9 cellular contexts compared by ENCODE assay signal in the genomic region with DNA sequence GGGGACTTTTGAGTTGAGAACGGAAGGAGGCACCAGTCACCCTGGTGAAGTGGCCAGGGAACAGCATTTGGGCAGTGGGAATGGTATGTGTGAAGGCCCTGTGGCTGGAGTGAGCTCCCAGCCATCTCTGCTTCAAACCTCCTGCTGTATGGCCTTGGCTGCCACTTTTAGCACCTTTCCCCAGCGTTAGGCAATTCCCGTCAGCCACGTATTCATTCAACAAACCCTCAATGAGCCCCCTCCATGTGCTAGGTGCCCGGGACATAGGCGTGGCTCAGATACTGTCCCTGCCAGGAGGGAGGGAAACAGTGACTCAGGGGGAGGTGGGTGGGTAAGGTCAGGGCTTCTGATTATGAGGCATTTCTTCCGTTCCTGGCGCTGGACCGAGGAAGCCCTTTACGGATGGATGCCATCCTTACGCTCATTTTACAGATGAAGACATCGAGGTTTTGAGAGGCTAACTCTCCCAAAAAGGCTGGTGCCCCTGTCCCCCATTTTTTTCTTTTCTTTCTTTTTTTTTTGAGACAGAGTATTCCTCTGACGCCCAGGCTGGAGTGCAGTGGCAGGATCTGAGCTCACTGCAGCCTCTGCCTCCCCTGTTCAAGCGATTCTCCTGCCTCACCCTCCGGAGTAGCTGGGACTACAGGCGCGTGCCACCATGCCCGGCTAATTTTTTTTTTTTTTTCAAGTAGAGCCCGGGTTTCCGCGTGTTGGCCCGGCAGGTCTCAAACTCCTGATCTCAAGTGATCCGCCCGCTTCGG. TPM values are rescaled to one million over a fixed set of nuclear protein-coding genes. Genes with fewer than 3 reads are reported as not detected.
DNase-seq lines count a peak whose midpoint lies in the region; ATAC-seq and TF ChIP-seq lines count a peak whose summit lies in the region.
"Had no signal": no experiment of that assay in that cellular context is flagged by ENCODE, and none has a peak within 500 bp of the region (broad histone marks: within the 10 kb centered on the region; RNA-seq: fewer than 3 reads in every experiment).

No MANE protein-coding gene starts in this region.

- peaks cover 11% of the 10 kb centered on the region for H3K4me1 Mint-ChIP-seq in activated T-helper 17 cell treated with anti-CD3 and anti-CD28 coated beads, Interleukin-2, amount 50 U/mL, for 72 hours
- peaks cover 9 to 11% of the 10 kb centered on the region in 2 donors for H3K4me1 Mint-ChIP-seq in immature natural killer cell

- H3K27me3 ChIP-seq in uterus = no peaks in the 10 kb centered on the region
- H3K27me3 ChIP-seq in WERI-Rb-1 (ENCODE audit: insufficient read depth, low read depth, severe bottlenecking) = no peaks in the 10 kb centered on the region

- no peak for TF ChIP-seq POLR2A in uterus (IDR thresholded peaks at IDR 0.05)

- H3K27ac Mint-ChIP-seq in activated T-helper 17 cell treated with anti-CD3 and anti-CD28 coated beads, Interleukin-2, amount 50 U/mL, for 72 hours = no peak overlapping the region
- H3K27ac Mint-ChIP-seq in immature natural killer cell = peak overlapping the region in 2 of 6 donors; percentile 53 to 81

- H3K9me3 ChIP-seq in uterus = no peaks in the 10 kb centered on the region
- no peaks in the 10 kb centered on the region for H3K9me3 ChIP-seq in WERI-Rb-1 (ENCODE audit: severe bottlenecking)

- TF ChIP-seq CTCF in uterus (IDR thresholded peaks at IDR 0.05) (no peak), WERI-Rb-1 (IDR thresholded peaks at IDR 0.05; ENCODE audit: low read depth, low read length) (no peak)

- peak overlapping the region; percentile 32 for H3K4me3 Mint-ChIP-seq in activated T-helper 17 cell treated with anti-CD3 and anti-CD28 coated beads, Interleukin-2, amount 50 U/mL, for 72 hours
- H3K4me3 Mint-ChIP-seq in immature natural killer cell = peak overlapping the region; percentile 55 to 75 (median 71)

- no peaks in the 10 kb centered on the region for H3K27me3 Mint-ChIP-seq in activated T-helper 17 cell treated with anti-CD3 and anti-CD28 coated beads, Interleukin-2, amount 50 U/mL, for 72 hours
- H3K27me3 Mint-ChIP-seq in immature natural killer cell (ENCODE audit: low read depth in 3 of 3) = peaks cover 0 to 2% (median 0%) of the 10 kb centered on the region in 3 donors

- peaks cover 0 to 5% of the 10 kb centered on the region in 2 donors for H3K4me1 ChIP-seq in uterus

- no peaks in the 10 kb centered on the region for H3K36me3 ChIP-seq in uterus
- peaks cover 56% of the 10 kb centered on the region for H3K36me3 ChIP-seq in WERI-Rb-1

- intact Hi-C loops in Right ventricle myocardium inferior (cut with DNase I) (loop anchor here (5.0 kb wide), 2 partner anchors 96 to 149 kb away; a partner anchor contains a TSS), left ventricle myocardium superior (cut with micrococcal nuclease) (no loop called here), uterus (cut with DNase I; ENCODE audit: low total_unique reads) (loop anchor here (5.0 to 10.0 kb wide), 2 partner anchors 101 to 141 kb away; a partner anchor contains a TSS)

- H3K36me3 Mint-ChIP-seq in activated T-helper 17 cell treated with anti-CD3 and anti-CD28 coated beads, Interleukin-2, amount 50 U/mL, for 72 hours (ENCODE audit: low read depth) = no peaks in the 10 kb centered on the region
- no peaks in the 10 kb centered on the region for H3K36me3 Mint-ChIP-seq in immature natural killer cell

- DNase-seq in Right ventricle myocardium inferior (ENCODE audit: missing footprints) (peak; percentile 46), left ventricle myocardium superior (no peak), immature natural killer cell (no peak), uterus (peak; percentile 27 to 40), WERI-Rb-1 (no peak)
- no peak for DNase-seq in stimulated activated CD4-positive, alpha-beta T cell treated with anti-CD3 and anti-CD28 coated beads, Interleukin-12 subunit alpha, Interleukin-12 subunit beta, amount 100 ng/mL, for 4 hours
- DNase-seq in stimulated activated CD8-positive, alpha-beta memory T cell treated with anti-CD3 and anti-CD28 coated beads, Interleukin-4, amount 100 ng/mL, for 48 hours = no peak
- DNase-seq: NCI-H446 treated with DMSO at 0.1 percent for 48 hours had no signal

- ATAC-seq in Right ventricle myocardium inferior = no peak
- no peak for ATAC-seq in left ventricle myocardium superior
- ATAC-seq in activated T-helper 17 cell treated with anti-CD3 and anti-CD28 coated beads, Interleukin-2, amount 50 U/mL, for 72 hours (replicated peaks) = peak; percentile 32

- H3K9me3 Mint-ChIP-seq in activated T-helper 17 cell treated with anti-CD3 and anti-CD28 coated beads, Interleukin-2, amount 50 U/mL, for 72 hours = no peaks in the 10 kb centered on the region
- no peaks in the 10 kb centered on the region for H3K9me3 Mint-ChIP-seq in immature natural killer cell

- H3K4me3 ChIP-seq in uterus (no peak overlapping the region), WERI-Rb-1 (ENCODE audit: low read depth, low read length) (no peak overlapping the region)

- peak overlapping the region in 1 of 2 donors; percentile 59 for H3K27ac ChIP-seq in uterus
- no peak overlapping the region for H3K27ac ChIP-seq in WERI-Rb-1

RNA-seq across cellular contexts. Expression of a gene that starts 37.5 kb away (rescaled TPM):
- 6.0 TPM for total RNA-seq in Right ventricle myocardium inferior
- total RNA-seq in left ventricle myocardium superior = 5.1 TPM
- total RNA-seq in activated T-helper 17 cell treated with anti-CD3 and anti-CD28 coated beads, Interleukin-2, amount 50 U/mL, for 72 hours = 1 to 10 TPM; 5.1 to 6.4 TPM
- 1 to 10 TPM in 1 of 3 donors, under 1 TPM in 1, not detected in 1; 0.82 to 4.1 TPM for polyA plus RNA-seq in immature natural killer cell
- 100 to 1,000 TPM in 1 of 4 donors, 10 to 100 TPM in 3; 25.0 to 110 (median 34.1) TPM for total RNA-seq in uterus

Comparison
In these comparisons a context has a peak if more than half of its experiments do, and no peak if none do; other contexts are left out.
1. DNase-seq: peak in Right ventricle myocardium inferior (single experiment) and uterus (2 of 2); none in left ventricle myocardium superior (single experiment), immature natural killer cell (0 of 3), WERI-Rb-1 (single experiment), stimulated activated CD4-positive, alpha-beta T cell treated with anti-CD3 and anti-CD28 coated beads, Interleukin-12 subunit alpha, Interleukin-12 subunit beta, amount 100 ng/mL, for 4 hours (single experiment) and stimulated activated CD8-positive, alpha-beta memory T cell treated with anti-CD3 and anti-CD28 coated beads, Interleukin-4, amount 100 ng/mL, for 48 hours (single experiment).